Comparison of ENCODE assay signal across 38 cellular contexts in the genomic region with DNA sequence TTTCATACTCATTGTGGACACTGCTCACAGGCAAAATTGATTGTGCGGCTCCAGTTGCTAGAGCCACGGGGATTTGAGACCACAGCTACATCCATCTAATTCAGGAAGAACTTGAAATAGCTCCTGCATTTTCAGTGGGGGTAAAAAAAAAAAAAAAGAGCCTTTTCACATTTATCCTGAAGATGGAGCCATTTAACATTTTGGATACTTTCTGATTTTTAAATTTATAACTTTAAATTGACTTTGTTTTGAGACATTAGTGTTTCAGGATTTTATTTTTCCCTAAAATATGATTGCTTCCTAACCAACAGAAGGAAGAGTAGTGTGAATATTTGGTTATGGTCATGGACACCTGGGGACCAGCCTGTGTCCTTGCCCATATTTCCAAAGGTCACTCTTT.
"Had no signal": no experiment of that assay in that cellular context is flagged by ENCODE, and none has a peak within 500 bp of the region (broad histone marks: within the 10 kb centered on the region; RNA-seq: fewer than 3 reads in every experiment).

No MANE protein-coding gene starts in this region.

- H3K4me1 Mint-ChIP-seq: activated CD4-positive, alpha-beta T cell treated with anti-CD3 and anti-CD28 coated beads for 36 hours; activated CD4-positive, alpha-beta T cell treated with anti-CD3 and anti-CD28 coated beads, Interleukin-2, amount 10 ng/mL, durations not matched to agents 7 days and 5 days; activated naive CD4-positive, alpha-beta T cell treated with anti-CD3 and anti-CD28 coated beads, Interleukin-2, amount 50 U/mL, for 24 hours; activated naive CD8-positive, alpha-beta T cell treated with anti-CD3 and anti-CD28 coated beads, Interleukin-2, amount 10 ng/mL, durations not matched to agents 7 days and 5 days; IgD-negative memory B cell had no signal

- H3K36me3 Mint-ChIP-seq: activated naive CD4-positive, alpha-beta T cell treated with anti-CD3 and anti-CD28 coated beads, Interleukin-2, amount 50 U/mL, for 24 hours; activated naive CD8-positive, alpha-beta T cell treated with anti-CD3 and anti-CD28 coated beads, Interleukin-2, amount 10 ng/mL, durations not matched to agents 7 days and 5 days; IgD-negative memory B cell had no signal

- DNase-seq: activated CD4-positive, alpha-beta T cell treated with anti-CD3 and anti-CD28 coated beads for 36 hours; activated CD4-positive, alpha-beta T cell treated with anti-CD3 and anti-CD28 coated beads, Interleukin-2, amount 10 ng/mL, durations not matched to agents 7 days and 5 days; activated CD4-positive, alpha-beta T cell treated with anti-CD3 and anti-CD28 coated beads, Interleukin-2, amount 50 U/mL, for 48 hours; activated CD8-positive, alpha-beta T cell treated with anti-CD3 and anti-CD28 coated beads, Interleukin-2, amount 10 ng/mL, durations not matched to agents 7 days and 5 days; activated gamma-delta T cell; activated naive CD4-positive, alpha-beta T cell treated with Interleukin-2 at 50 U/mL for 16 hours; activated naive CD8-positive, alpha-beta T cell treated with anti-CD3 and anti-CD28 coated beads, Interleukin-2, amount 10 ng/mL, durations not matched to agents 7 days and 5 days; activated T-cell treated with anti-CD3 and anti-CD28 coated beads, Interleukin-2, amount 50 U/mL, for 24 hours; amygdala; Karpas-422; KBM-7; MG63; MV-4-11; NCI-H1092; NCI-H1417; NCI-H146; NCI-H187; NCI-H2029 treated with DMSO at 0.1 percent for 48 hours; NCI-H2107; NCI-H2171; NCI-H510A; NCI-H774; NK-92 treated with Interleukin-12 subunit alpha and Interleukin-12 subunit beta, amount 100 ng/mL, for 24 hours; PC-3; Peyer's patch; RPMI8226; SHP77 treated with DMSO at 0.1 percent for 48 hours; SW 1271; T-helper 1 cell; T-helper 2 cell; T-helper 9 cell; WERI-Rb-1 had no signal

- H3K4me3 ChIP-seq: ascending aorta, breast epithelium, MG63, Peyer's patch, SJSA1 had no signal

- H3K4me3 Mint-ChIP-seq: activated CD4-positive, alpha-beta T cell treated with anti-CD3 and anti-CD28 coated beads for 36 hours; activated CD4-positive, alpha-beta T cell treated with anti-CD3 and anti-CD28 coated beads, Interleukin-2, amount 10 ng/mL, durations not matched to agents 7 days and 5 days; activated CD8-positive, alpha-beta T cell treated with anti-CD3 and anti-CD28 coated beads, Interleukin-2, amount 10 ng/mL, durations not matched to agents 7 days and 5 days; activated naive CD4-positive, alpha-beta T cell treated with anti-CD3 and anti-CD28 coated beads, Interleukin-2, amount 50 U/mL, for 24 hours; activated naive CD8-positive, alpha-beta T cell treated with anti-CD3 and anti-CD28 coated beads, Interleukin-2, amount 10 ng/mL, durations not matched to agents 7 days and 5 days; activated T-cell treated with anti-CD3 and anti-CD28 coated beads, Interleukin-2, amount 50 U/mL, for 24 hours; IgD-negative memory B cell had no signal

- ATAC-seq: activated CD4-positive, alpha-beta T cell treated with anti-CD3 and anti-CD28 coated beads for 36 hours; activated CD8-positive, alpha-beta T cell treated with anti-CD3 and anti-CD28 coated beads, Interleukin-2, amount 10 ng/mL, durations not matched to agents 7 days and 5 days; PC-3 had no signal

- H3K27ac ChIP-seq: ascending aorta, breast epithelium, Peyer's patch, SJSA1, WERI-Rb-1 had no signal

- H3K27me3 Mint-ChIP-seq: activated CD4-positive, alpha-beta T cell treated with anti-CD3 and anti-CD28 coated beads for 36 hours; activated CD4-positive, alpha-beta T cell treated with anti-CD3 and anti-CD28 coated beads, Interleukin-2, amount 10 ng/mL, durations not matched to agents 7 days and 5 days; activated naive CD4-positive, alpha-beta T cell treated with anti-CD3 and anti-CD28 coated beads, Interleukin-2, amount 50 U/mL, for 24 hours; activated naive CD8-positive, alpha-beta T cell treated with anti-CD3 and anti-CD28 coated beads, Interleukin-2, amount 10 ng/mL, durations not matched to agents 7 days and 5 days; activated T-cell treated with anti-CD3 and anti-CD28 coated beads, Interleukin-2, amount 50 U/mL, for 24 hours; IgD-negative memory B cell had no signal

- H3K27ac Mint-ChIP-seq: activated CD4-positive, alpha-beta T cell treated with anti-CD3 and anti-CD28 coated beads for 36 hours; activated CD4-positive, alpha-beta T cell treated with anti-CD3 and anti-CD28 coated beads, Interleukin-2, amount 10 ng/mL, durations not matched to agents 7 days and 5 days; activated CD8-positive, alpha-beta T cell treated with anti-CD3 and anti-CD28 coated beads, Interleukin-2, amount 10 ng/mL, durations not matched to agents 7 days and 5 days; activated naive CD4-positive, alpha-beta T cell treated with anti-CD3 and anti-CD28 coated beads, Interleukin-2, amount 50 U/mL, for 24 hours; activated naive CD8-positive, alpha-beta T cell treated with anti-CD3 and anti-CD28 coated beads, Interleukin-2, amount 10 ng/mL, durations not matched to agents 7 days and 5 days; activated T-cell treated with anti-CD3 and anti-CD28 coated beads, Interleukin-2, amount 50 U/mL, for 24 hours; activated T-helper 2 cell treated with anti-CD3 and anti-CD28 coated beads, Interferon-gamma antibody, Interleukin-2, Interleukin-4, amounts not matched to agents 10 μg/mL and 5 μg/mL and 100 μg/mL, durations not matched to agents 14 hours and 24 hours and 36 hours; IgD-negative memory B cell had no signal
